In the genomic region with DNA sequence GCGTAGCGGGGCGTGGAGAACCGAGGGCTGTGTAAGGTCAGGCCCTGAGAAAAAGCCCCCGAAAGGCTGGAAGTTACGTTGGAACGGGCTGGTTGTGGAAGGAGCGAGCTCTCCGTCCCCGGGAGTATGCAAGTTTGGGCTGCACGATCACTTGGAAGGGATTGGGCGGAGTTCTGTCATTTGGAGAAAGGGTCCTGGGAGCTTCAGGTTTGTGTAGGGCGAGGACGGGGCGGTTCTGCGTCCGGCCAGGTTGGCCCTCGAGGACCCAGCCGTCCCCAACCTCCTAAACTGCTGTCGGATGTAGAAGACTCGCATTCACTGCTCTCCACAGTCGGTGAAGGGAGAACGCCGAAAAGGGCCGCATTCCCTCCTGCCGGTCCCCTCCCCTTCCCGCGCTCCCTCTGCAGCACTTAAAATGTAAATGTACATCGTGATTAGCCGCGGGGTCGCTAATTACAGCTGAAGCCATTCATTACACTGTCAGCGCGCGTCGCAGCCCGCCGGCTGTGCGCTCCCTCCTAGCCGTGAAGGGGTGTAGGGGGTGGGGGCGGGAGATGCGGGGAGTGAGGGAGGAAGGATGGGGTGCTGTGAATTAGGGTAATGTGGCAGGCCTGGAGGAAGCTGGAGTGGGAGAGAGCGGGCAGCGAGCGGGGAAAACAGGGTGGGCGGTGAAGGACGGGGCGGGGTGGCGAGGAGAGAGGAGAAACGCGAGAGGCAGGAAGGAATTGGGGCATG, we compare ENCODE assay signal across 1 cellular context.
TF ChIP-seq lines count a peak whose summit lies in the region.

No MANE protein-coding gene starts in this region.

TF ChIP-seq in HCT116, 20 proteins besides CTCF, POLR2A, EP300 and RAD21 (continued from another document):
- TF ChIP-seq FOSL1 (IDR thresholded peaks at IDR 0.05; ENCODE audit: low read depth) (no peak), JUND (IDR thresholded peaks at IDR 0.05) (no peak), ZNF274 (IDR thresholded peaks at IDR 0.05; ENCODE audit: low read depth, low read length) (no peak), SRF (IDR thresholded peaks at IDR 0.05; ENCODE audit: low read depth) (no peak), EGR1 (IDR thresholded peaks at IDR 0.05; ENCODE audit: low read depth) (no peak), CBX3 (IDR thresholded peaks at IDR 0.05; ENCODE audit: low read depth) (no peak), SP1 (IDR thresholded peaks at IDR 0.05; ENCODE audit: low read depth) (no peak)
- TF ChIP-seq, protein P1, sequence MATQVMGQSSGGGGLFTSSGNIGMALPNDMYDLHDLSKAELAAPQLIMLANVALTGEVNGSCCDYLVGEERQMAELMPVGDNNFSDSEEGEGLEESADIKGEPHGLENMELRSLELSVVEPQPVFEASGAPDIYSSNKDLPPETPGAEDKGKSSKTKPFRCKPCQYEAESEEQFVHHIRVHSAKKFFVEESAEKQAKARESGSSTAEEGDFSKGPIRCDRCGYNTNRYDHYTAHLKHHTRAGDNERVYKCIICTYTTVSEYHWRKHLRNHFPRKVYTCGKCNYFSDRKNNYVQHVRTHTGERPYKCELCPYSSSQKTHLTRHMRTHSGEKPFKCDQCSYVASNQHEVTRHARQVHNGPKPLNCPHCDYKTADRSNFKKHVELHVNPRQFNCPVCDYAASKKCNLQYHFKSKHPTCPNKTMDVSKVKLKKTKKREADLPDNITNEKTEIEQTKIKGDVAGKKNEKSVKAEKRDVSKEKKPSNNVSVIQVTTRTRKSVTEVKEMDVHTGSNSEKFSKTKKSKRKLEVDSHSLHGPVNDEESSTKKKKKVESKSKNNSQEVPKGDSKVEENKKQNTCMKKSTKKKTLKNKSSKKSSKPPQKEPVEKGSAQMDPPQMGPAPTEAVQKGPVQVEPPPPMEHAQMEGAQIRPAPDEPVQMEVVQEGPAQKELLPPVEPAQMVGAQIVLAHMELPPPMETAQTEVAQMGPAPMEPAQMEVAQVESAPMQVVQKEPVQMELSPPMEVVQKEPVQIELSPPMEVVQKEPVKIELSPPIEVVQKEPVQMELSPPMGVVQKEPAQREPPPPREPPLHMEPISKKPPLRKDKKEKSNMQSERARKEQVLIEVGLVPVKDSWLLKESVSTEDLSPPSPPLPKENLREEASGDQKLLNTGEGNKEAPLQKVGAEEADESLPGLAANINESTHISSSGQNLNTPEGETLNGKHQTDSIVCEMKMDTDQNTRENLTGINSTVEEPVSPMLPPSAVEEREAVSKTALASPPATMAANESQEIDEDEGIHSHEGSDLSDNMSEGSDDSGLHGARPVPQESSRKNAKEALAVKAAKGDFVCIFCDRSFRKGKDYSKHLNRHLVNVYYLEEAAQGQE (IDR thresholded peaks at IDR 0.05; ENCODE audit: low read depth) = no peak
- TF ChIP-seq, protein P2, sequence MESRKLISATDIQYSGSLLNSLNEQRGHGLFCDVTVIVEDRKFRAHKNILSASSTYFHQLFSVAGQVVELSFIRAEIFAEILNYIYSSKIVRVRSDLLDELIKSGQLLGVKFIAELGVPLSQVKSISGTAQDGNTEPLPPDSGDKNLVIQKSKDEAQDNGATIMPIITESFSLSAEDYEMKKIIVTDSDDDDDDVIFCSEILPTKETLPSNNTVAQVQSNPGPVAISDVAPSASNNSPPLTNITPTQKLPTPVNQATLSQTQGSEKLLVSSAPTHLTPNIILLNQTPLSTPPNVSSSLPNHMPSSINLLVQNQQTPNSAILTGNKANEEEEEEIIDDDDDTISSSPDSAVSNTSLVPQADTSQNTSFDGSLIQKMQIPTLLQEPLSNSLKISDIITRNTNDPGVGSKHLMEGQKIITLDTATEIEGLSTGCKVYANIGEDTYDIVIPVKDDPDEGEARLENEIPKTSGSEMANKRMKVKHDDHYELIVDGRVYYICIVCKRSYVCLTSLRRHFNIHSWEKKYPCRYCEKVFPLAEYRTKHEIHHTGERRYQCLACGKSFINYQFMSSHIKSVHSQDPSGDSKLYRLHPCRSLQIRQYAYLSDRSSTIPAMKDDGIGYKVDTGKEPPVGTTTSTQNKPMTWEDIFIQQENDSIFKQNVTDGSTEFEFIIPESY (IDR thresholded peaks at IDR 0.05; ENCODE audit: extremely low read depth, insufficient replicate concordance, low read length) = no peak
- TF ChIP-seq, protein P3, sequence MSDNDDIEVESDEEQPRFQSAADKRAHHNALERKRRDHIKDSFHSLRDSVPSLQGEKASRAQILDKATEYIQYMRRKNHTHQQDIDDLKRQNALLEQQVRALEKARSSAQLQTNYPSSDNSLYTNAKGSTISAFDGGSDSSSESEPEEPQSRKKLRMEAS (IDR thresholded peaks at IDR 0.05) = no peak
TF ChIP-seq in HCT116: peak in this region for 0.
